11 cellular contexts compared by ENCODE assay signal in genomic region chr4:101355246-101355645, GRCh38. TPM values are rescaled to one million over a fixed set of nuclear protein-coding genes. Genes with fewer than 3 reads are reported as not detected.
DNase-seq lines count a peak whose midpoint lies in the region; ATAC-seq and TF ChIP-seq lines count a peak whose summit lies in the region.
"Had no signal": no experiment of that assay in that cellular context is flagged by ENCODE, and none has a peak within 500 bp of the region (broad histone marks: within the 10 kb centered on the region; RNA-seq: fewer than 3 reads in every experiment).

No MANE protein-coding gene starts in this region.

- TF ChIP-seq CTCF in osteocyte (IDR thresholded peaks at IDR 0.05), result no peak
- TF ChIP-seq CTCF in esophagus muscularis mucosa (IDR thresholded peaks at IDR 0.05), result no peak

- TF ChIP-seq POLR2A in esophagus muscularis mucosa (IDR thresholded peaks at IDR 0.05; ENCODE audit: low read depth), result no peak

- no peaks in the 10 kb centered on the region for H3K9me3 Mint-ChIP-seq in osteocyte (ENCODE audit: unreplicated experiment)

- ATAC-seq in GM18867 (IDR thresholded peaks at IDR 0.05; ENCODE audit: unreplicated experiment) (peak; percentile 100), GM21723 (IDR thresholded peaks at IDR 0.05; ENCODE audit: unreplicated experiment) (peak; percentile 99), HG03342 (IDR thresholded peaks at IDR 0.05; ENCODE audit: unreplicated experiment) (peak; percentile 98)

- no peak overlapping the region for H3K4me3 Mint-ChIP-seq in osteocyte (ENCODE audit: unreplicated experiment)

- no peaks in the 10 kb centered on the region for H3K27me3 Mint-ChIP-seq in osteocyte (ENCODE audit: unreplicated experiment)

- 91% methylated on average over 3 of the region's 3 CpGs for WGBS in esophagus muscularis mucosa

- H3K36me3 Mint-ChIP-seq in osteocyte (ENCODE audit: unreplicated experiment), result no peaks in the 10 kb centered on the region

- intact Hi-C loops in esophagus muscularis mucosa (cut with DNase I), result no loop called here

- no peak overlapping the region for H3K27ac ChIP-seq in esophagus muscularis mucosa (replicated peaks in 1 of 4)

- no peaks in the 10 kb centered on the region for H3K36me3 ChIP-seq in esophagus muscularis mucosa

- H3K27ac Mint-ChIP-seq in osteocyte (ENCODE audit: unreplicated experiment), result no peak overlapping the region

- H3K4me3 ChIP-seq in esophagus muscularis mucosa, result no peak overlapping the region

- no peak for TF ChIP-seq EP300 in esophagus muscularis mucosa (IDR thresholded peaks at IDR 0.05)

- H3K9me3 ChIP-seq in esophagus muscularis mucosa, result no peaks in the 10 kb centered on the region

- H3K4me1 ChIP-seq in esophagus muscularis mucosa, result peaks cover 0 to 16% (median 12%) of the 10 kb centered on the region in 4 donors

- no peaks in the 10 kb centered on the region for H3K27me3 ChIP-seq in esophagus muscularis mucosa

- DNase-seq in germinal center (ENCODE audit: low spot score), result peak; percentile 44
- no peak for DNase-seq in osteocyte (ENCODE audit: extremely low spot score, unreplicated experiment)
- no peak for DNase-seq in esophagus muscularis mucosa (ENCODE audit: extremely low spot score)
- DNase-seq in SK-N-DZ (ENCODE audit: low spot score), result no peak
- DNase-seq in NCI-H128 (lab: John Stamatoyannopoulos, UW; ENCODE audit: unreplicated experiment), result no peak
- DNase-seq: activated effector memory CD4-positive, alpha-beta T cell treated with anti-CD3 and anti-CD28 coated beads, Interleukin-2, amount 50 U/mL, for 16 hours; NCI-H2227 treated with DMSO at 0.1 percent for 48 hours; nucleus accumbens had no signal

- peaks cover 22% of the 10 kb centered on the region for H3K4me1 Mint-ChIP-seq in osteocyte (ENCODE audit: unreplicated experiment)

RNA-seq across cellular contexts. Expression of gene PPP3CA, which starts 7.9 kb away (rescaled TPM):
- total RNA-seq in osteocyte (40.5 and 41.5 TPM in 2 replicates), esophagus muscularis mucosa (10 to 100 TPM; 21.3 to 31.6 (median 23.3) TPM)
- polyA plus RNA-seq in SK-N-DZ (2014; cell fraction: cytosol; rRNA removed), result 20.1 and 20.9 TPM in 2 replicates
- polyA plus RNA-seq in SK-N-DZ (2014; cell fraction: nucleus; rRNA removed), result 15.6 and 17.6 TPM in 2 replicates
